Comparison of ENCODE assay signal across 1 cellular context in the genomic region with DNA sequence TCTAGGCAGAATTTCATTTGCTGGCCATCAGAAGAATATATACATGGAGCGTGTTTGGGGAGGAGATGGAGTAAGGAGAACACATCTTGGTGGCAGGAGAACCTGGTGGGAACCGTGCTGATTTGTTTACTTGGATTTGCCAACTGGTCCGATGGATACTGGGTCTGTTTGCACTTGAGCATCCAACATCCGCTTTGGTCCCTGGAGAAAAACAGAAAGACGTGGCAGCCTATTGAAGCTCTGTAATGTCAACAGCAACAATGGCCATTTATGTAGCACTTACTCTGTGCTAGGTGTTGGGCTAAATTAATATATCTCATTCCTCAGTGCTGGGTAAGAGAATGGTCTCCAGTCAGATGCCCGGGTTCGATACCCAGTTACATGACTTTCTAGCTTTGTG.
TF ChIP-seq lines count a peak whose summit lies in the region.

No MANE protein-coding gene starts in this region.

TF ChIP-seq in K562, 482 proteins besides CTCF, POLR2A, EP300 and RAD21 (continued from another document):
- TF ChIP-seq, protein P1, sequence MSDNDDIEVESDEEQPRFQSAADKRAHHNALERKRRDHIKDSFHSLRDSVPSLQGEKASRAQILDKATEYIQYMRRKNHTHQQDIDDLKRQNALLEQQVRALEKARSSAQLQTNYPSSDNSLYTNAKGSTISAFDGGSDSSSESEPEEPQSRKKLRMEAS (CRISPR knock-in tag; IDR thresholded peaks at IDR 0.05) = no peak
- no peak for TF ChIP-seq RBFOX2 (IDR thresholded peaks at IDR 0.05; ENCODE audit: low read depth, low read length)
- TF ChIP-seq, protein P2, sequence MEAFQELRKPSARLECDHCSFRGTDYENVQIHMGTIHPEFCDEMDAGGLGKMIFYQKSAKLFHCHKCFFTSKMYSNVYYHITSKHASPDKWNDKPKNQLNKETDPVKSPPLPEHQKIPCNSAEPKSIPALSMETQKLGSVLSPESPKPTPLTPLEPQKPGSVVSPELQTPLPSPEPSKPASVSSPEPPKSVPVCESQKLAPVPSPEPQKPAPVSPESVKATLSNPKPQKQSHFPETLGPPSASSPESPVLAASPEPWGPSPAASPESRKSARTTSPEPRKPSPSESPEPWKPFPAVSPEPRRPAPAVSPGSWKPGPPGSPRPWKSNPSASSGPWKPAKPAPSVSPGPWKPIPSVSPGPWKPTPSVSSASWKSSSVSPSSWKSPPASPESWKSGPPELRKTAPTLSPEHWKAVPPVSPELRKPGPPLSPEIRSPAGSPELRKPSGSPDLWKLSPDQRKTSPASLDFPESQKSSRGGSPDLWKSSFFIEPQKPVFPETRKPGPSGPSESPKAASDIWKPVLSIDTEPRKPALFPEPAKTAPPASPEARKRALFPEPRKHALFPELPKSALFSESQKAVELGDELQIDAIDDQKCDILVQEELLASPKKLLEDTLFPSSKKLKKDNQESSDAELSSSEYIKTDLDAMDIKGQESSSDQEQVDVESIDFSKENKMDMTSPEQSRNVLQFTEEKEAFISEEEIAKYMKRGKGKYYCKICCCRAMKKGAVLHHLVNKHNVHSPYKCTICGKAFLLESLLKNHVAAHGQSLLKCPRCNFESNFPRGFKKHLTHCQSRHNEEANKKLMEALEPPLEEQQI (IDR thresholded peaks at IDR 0.05) = no peak
- TF ChIP-seq MECOM (CRISPR knock-in tag; IDR thresholded peaks at IDR 0.05) = no peak
- TF ChIP-seq EWSR1 (IDR thresholded peaks at IDR 0.05; ENCODE audit: borderline replicate concordance, low read depth, partially characterized antibody) = peak; percentile 61
- TF ChIP-seq MTF1 (CRISPR knock-in tag; IDR thresholded peaks at IDR 0.05; ENCODE audit: borderline replicate concordance) = no peak
- TF ChIP-seq MAZ (CRISPR knock-in tag; conservative IDR thresholded peaks at IDR 0.05 in 1 of 2, IDR thresholded peaks at IDR 0.05 in 1 of 2) = no peak
